12 cellular contexts compared by ENCODE assay signal in the genomic region with DNA sequence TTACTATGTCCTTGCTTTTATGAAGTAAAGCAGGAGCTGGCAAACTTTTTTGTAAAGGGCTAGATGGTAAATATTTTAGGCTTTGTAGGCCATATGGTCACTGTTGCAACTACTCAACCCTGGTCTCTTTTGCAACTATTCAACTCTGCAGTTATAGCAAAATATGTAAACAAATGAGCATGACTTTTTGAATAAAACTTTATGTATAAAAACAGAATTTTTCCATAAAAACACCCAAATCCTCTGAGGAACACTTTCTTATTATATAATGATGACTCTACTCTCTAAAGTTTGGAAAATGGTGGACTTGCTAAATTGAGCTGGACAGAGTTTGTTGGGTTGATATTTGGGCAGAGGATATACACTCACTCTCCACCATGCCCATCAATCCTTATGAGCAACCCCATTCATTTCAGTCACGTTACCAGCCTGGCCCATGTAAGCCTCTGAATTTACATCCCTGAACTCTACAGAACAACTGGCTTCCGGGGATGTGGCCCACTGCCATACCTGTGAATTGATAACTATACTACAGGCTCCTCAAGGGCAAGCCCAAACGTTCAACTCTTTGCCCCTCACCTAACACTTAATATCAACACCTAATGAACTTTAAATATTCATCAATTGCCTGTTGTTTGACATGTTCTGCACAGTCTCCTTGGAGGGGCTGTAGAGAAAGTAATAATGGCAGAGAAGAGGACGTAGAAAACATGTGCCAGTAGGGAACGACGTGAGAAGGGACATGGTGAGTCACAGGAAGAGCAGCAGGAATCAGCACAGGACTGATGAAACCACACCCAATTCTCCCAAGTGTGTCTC. TPM values are rescaled to one million over a fixed set of nuclear protein-coding genes. Genes with fewer than 3 reads are reported as not detected.
DNase-seq lines count a peak whose midpoint lies in the region; ATAC-seq and TF ChIP-seq lines count a peak whose summit lies in the region.
"Had no signal": no experiment of that assay in that cellular context is flagged by ENCODE, and none has a peak within 500 bp of the region (broad histone marks: within the 10 kb centered on the region; RNA-seq: fewer than 3 reads in every experiment).

No MANE protein-coding gene starts in this region.

- no peak overlapping the region for H2AFZ ChIP-seq in HCT116 (ENCODE audit: low read depth, low read length, poor library complexity, severe bottlenecking)

- no peak for TF ChIP-seq CTCF in HCT116 (IDR thresholded peaks at IDR 0.05 in 2 of 3, conservative IDR thresholded peaks at IDR 0.05 in 1 of 3; ENCODE audit: borderline replicate concordance in 1 of 3, insufficient read depth in 1 of 3, low read depth in 2 of 3, low read length in 2 of 3)

- H3K36me3 ChIP-seq in HCT116 (ENCODE audit: control insufficient read depth in 1 of 2, insufficient read depth in 2 of 2, low read length in 2 of 2): no peaks in the 10 kb centered on the region

- intact Hi-C loops in HCT116 (cut with micrococcal nuclease): no loop called here

- no peak overlapping the region for H3K27ac ChIP-seq in HCT116 (ENCODE audit: low read depth, low read length)
- H3K27ac ChIP-seq: right lobe of liver had no signal

- RAD21 ChIA-PET in HCT116 (lab: Charles Lee; ENCODE audit: low non-redundant PET in 1 of 2, low total read pairs in 2 of 2, uncharacterized antibody in 2 of 2, unreplicated experiment in 2 of 2): no interaction called here

- peaks cover 8 to 19% of the 10 kb centered on the region in 2 experiments; a peak in 3 of 4 replicates for H3K4me1 ChIP-seq in HCT116 (ENCODE audit: control insufficient read depth in 1 of 2, insufficient read depth in 2 of 2, low read length in 2 of 2)

- DNase-seq in HCT116 (ENCODE audit: low read depth, low spot score): peak; percentile 77
- peak; percentile 79 for DNase-seq in RPMI7951 (ENCODE audit: low read depth)
- peak; percentile 61 for DNase-seq in fibroblast of gingiva (ENCODE audit: low read depth)
- DNase-seq in skeletal muscle cell (ENCODE audit: low read depth): peak; percentile 41
- DNase-seq in DMS 273 (lab: John Stamatoyannopoulos, UW; ENCODE audit: unreplicated experiment): no peak
- DNase-seq in activated CD4-positive, alpha-beta T cell treated with anti-CD3 and anti-CD28 coated beads, Interleukin-2, amount 50 U/mL, for 1 hour: no peak
- DNase-seq: activated CD4-positive, alpha-beta T cell treated with anti-CD3 and anti-CD28 coated beads for 36 hours; cortex of kidney; NCI-H2171 treated with DMSO at 0.1 percent for 48 hours; right lobe of liver; SIG-M5 had no signal

- H3K27me3 ChIP-seq in HCT116 (ENCODE audit: insufficient read depth, low read length): no peaks in the 10 kb centered on the region
- H3K27me3 ChIP-seq: right lobe of liver had no signal

- no peaks in the 10 kb centered on the region for H3K9me2 ChIP-seq in HCT116 (ENCODE audit: insufficient read depth)

- POLR2A ChIA-PET in HCT116 (lab: Charles Lee): interaction anchor here (1.1 kb wide), 1 partner anchor 36 kb away, joined by 3 read pairs; no protein-coding TSS in a partner anchor

- H4K20me1 ChIP-seq in HCT116 (ENCODE audit: insufficient read depth): no peaks in the 10 kb centered on the region

- peak; percentile 95 for ATAC-seq in HCT116
- ATAC-seq in HG03139 (IDR thresholded peaks at IDR 0.05; ENCODE audit: unreplicated experiment): no peak
- ATAC-seq: activated CD4-positive, alpha-beta T cell treated with anti-CD3 and anti-CD28 coated beads for 36 hours; right lobe of liver had no signal

- no peak overlapping the region for H3K9ac ChIP-seq in HCT116 (ENCODE audit: low read length)

- CTCF ChIA-PET in HCT116 (lab: Charles Lee): no interaction called here

- no peak for TF ChIP-seq POLR2A in HCT116 (IDR thresholded peaks at IDR 0.05; ENCODE audit: borderline replicate concordance, extremely low read depth, insufficient read depth, insufficient read length)

- TF ChIP-seq RAD21 in HCT116 (IDR thresholded peaks at IDR 0.05; ENCODE audit: low read depth): no peak

- H3K4me3 ChIP-seq in HCT116 (replicated peaks in 1 of 2; ENCODE audit: low read depth in 1 of 2, low read length in 2 of 2) (peak overlapping the region in 1 of 2 experiments; percentile 9; a peak in 1 of 4 replicates), skeletal muscle cell (ENCODE audit: low read depth, low read length) (no peak overlapping the region)
- H3K4me3 ChIP-seq: right lobe of liver had no signal

- H3K9me3 ChIP-seq in HCT116 (ENCODE audit: control insufficient read depth in 1 of 2, insufficient read depth in 1 of 2, low read depth in 1 of 2, low read length in 2 of 2): no peaks in the 10 kb centered on the region
- H3K9me3 ChIP-seq: right lobe of liver had no signal

- BruUV-seq in HCT116 (replicated peaks; lab: Mats Ljungman, UMichigan): TSS peak; percentile 27

- peak overlapping the region; percentile 54 for H3K4me2 ChIP-seq in HCT116 (ENCODE audit: low read length)

- no peaks in the 10 kb centered on the region; the same call in 1 of the 2 replicates for H3K79me2 ChIP-seq in HCT116 (ENCODE audit: insufficient read depth, low read length)

TF ChIP-seq in HCT116, 20 proteins besides CTCF, POLR2A, EP300 and RAD21 (continues in another document):
- TF ChIP-seq, protein P1, sequence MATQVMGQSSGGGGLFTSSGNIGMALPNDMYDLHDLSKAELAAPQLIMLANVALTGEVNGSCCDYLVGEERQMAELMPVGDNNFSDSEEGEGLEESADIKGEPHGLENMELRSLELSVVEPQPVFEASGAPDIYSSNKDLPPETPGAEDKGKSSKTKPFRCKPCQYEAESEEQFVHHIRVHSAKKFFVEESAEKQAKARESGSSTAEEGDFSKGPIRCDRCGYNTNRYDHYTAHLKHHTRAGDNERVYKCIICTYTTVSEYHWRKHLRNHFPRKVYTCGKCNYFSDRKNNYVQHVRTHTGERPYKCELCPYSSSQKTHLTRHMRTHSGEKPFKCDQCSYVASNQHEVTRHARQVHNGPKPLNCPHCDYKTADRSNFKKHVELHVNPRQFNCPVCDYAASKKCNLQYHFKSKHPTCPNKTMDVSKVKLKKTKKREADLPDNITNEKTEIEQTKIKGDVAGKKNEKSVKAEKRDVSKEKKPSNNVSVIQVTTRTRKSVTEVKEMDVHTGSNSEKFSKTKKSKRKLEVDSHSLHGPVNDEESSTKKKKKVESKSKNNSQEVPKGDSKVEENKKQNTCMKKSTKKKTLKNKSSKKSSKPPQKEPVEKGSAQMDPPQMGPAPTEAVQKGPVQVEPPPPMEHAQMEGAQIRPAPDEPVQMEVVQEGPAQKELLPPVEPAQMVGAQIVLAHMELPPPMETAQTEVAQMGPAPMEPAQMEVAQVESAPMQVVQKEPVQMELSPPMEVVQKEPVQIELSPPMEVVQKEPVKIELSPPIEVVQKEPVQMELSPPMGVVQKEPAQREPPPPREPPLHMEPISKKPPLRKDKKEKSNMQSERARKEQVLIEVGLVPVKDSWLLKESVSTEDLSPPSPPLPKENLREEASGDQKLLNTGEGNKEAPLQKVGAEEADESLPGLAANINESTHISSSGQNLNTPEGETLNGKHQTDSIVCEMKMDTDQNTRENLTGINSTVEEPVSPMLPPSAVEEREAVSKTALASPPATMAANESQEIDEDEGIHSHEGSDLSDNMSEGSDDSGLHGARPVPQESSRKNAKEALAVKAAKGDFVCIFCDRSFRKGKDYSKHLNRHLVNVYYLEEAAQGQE (IDR thresholded peaks at IDR 0.05; ENCODE audit: low read depth): no peak
- peak; percentile 59; the same call in 1 of the 2 replicates for TF ChIP-seq POLR2AphosphoS5 (IDR thresholded peaks at IDR 0.05; ENCODE audit: low read depth, low read length)
- TF ChIP-seq, protein P2, sequence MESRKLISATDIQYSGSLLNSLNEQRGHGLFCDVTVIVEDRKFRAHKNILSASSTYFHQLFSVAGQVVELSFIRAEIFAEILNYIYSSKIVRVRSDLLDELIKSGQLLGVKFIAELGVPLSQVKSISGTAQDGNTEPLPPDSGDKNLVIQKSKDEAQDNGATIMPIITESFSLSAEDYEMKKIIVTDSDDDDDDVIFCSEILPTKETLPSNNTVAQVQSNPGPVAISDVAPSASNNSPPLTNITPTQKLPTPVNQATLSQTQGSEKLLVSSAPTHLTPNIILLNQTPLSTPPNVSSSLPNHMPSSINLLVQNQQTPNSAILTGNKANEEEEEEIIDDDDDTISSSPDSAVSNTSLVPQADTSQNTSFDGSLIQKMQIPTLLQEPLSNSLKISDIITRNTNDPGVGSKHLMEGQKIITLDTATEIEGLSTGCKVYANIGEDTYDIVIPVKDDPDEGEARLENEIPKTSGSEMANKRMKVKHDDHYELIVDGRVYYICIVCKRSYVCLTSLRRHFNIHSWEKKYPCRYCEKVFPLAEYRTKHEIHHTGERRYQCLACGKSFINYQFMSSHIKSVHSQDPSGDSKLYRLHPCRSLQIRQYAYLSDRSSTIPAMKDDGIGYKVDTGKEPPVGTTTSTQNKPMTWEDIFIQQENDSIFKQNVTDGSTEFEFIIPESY (IDR thresholded peaks at IDR 0.05; ENCODE audit: extremely low read depth, insufficient replicate concordance, low read length): no peak
- no peak for TF ChIP-seq EZH2 (IDR thresholded peaks at IDR 0.05)
- TF ChIP-seq, protein P3, sequence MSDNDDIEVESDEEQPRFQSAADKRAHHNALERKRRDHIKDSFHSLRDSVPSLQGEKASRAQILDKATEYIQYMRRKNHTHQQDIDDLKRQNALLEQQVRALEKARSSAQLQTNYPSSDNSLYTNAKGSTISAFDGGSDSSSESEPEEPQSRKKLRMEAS (IDR thresholded peaks at IDR 0.05): peak; percentile 98
- TF ChIP-seq FOSL1 (IDR thresholded peaks at IDR 0.05; ENCODE audit: low read depth): peak; percentile 70
- TF ChIP-seq JUND (IDR thresholded peaks at IDR 0.05): peak; percentile 80
- peak; percentile 97 for TF ChIP-seq CBX3 (IDR thresholded peaks at IDR 0.05; ENCODE audit: low read depth)
- no peak for TF ChIP-seq EGR1 (IDR thresholded peaks at IDR 0.05; ENCODE audit: low read depth)
- TF ChIP-seq ELF1 (IDR thresholded peaks at IDR 0.05; ENCODE audit: borderline replicate concordance, low read depth): no peak
- no peak for TF ChIP-seq ZFX (IDR thresholded peaks at IDR 0.05)
- no peak for TF ChIP-seq TCF7L2 (IDR thresholded peaks at IDR 0.05; ENCODE audit: borderline replicate concordance, extremely low read depth, insufficient read depth, insufficient read length)
- TF ChIP-seq, protein P4, sequence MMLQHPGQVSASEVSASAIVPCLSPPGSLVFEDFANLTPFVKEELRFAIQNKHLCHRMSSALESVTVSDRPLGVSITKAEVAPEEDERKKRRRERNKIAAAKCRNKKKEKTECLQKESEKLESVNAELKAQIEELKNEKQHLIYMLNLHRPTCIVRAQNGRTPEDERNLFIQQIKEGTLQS (IDR thresholded peaks at IDR 0.05): no peak
- TF ChIP-seq ZNF274 (IDR thresholded peaks at IDR 0.05; ENCODE audit: low read depth, low read length): no peak
- no peak for TF ChIP-seq SIN3A (IDR thresholded peaks at IDR 0.05; ENCODE audit: low read depth)
- TF ChIP-seq SP1 (IDR thresholded peaks at IDR 0.05; ENCODE audit: low read depth): peak; percentile 70
- no peak for TF ChIP-seq EZH2phosphoT487 (IDR thresholded peaks at IDR 0.05; ENCODE audit: borderline replicate concordance)

RNA-seq across cellular contexts. Expression of a gene that starts 37.6 kb away (rescaled TPM):
- total RNA-seq in HCT116 (2021; ENCODE audit: unreplicated experiment): 29.1 TPM
- 13.3 and 14.7 TPM in 2 replicates for polyA plus RNA-seq in HCT116 (2012)
- 25.9 and 31.8 TPM in 2 replicates for total RNA-seq in RPMI7951 (2014; rRNA removed; shearing (Covaris generic))

Comparison
In these comparisons a context has a peak if more than half of its experiments do, and no peak if none do; other contexts are left out.
1. DNase-seq: peak in HCT116 (single experiment), RPMI7951 (single experiment), fibroblast of gingiva (single experiment) and skeletal muscle cell (single experiment); none in DMS 273 (single experiment) and activated CD4-positive, alpha-beta T cell treated with anti-CD3 and anti-CD28 coated beads, Interleukin-2, amount 50 U/mL, for 1 hour (single experiment).